ENCODE assay signal across 8 cellular contexts in the genomic region with DNA sequence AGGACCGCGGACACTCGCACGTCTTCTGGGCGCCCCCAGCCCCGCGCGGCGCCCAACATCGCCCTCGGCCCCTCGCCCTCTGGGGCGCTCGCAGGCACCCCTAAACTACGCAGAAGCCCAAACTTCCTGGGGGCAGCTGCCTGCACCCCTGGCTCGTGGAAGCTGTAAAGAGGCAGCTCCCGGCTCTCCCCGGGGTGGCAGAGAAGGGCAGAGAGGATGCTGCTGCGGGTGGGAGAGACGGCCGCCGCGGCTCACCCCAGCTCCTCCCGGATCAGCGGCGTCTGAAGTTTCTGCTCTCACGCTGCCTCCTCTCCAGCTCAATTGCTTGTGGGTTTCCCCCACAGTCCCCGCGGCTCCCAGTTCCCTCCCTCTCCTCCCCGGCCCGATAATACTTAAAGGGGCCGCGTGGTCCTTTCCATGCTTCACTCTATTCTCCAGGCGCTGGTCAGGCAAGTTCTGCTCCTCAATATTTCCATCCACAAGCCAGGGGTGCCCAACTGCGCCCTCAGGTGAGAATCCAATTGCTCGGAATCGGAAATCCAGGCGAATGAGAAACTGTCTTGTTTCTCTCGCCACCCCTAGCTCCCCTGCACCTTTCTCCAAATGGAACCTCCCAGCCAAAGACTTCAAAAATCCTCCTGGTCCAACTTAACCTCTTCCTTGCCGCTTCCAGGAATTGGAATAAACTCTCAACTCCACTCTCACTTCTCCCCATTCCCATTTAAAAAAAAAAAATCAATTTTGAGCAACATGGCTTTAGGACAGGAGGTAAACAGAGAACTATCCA.
DNase-seq lines count a peak whose midpoint lies in the region; ATAC-seq and TF ChIP-seq lines count a peak whose summit lies in the region.

No MANE protein-coding gene starts in this region.

- H3K27me3 Mint-ChIP-seq in activated CD4-positive, alpha-beta T cell treated with anti-CD3 and anti-CD28 coated beads for 36 hours, result peaks cover 11% of the 10 kb centered on the region

- H3K4me2 ChIP-seq in PC-9, result peak overlapping the region; percentile 88

- BruUV-seq in PC-9 (replicated peaks; lab: Mats Ljungman, UMichigan), result no TSS peak

- intact Hi-C loops in activated CD4-positive, alpha-beta T cell treated with anti-CD3 and anti-CD28 coated beads for 36 hours (cut with DNase I, micrococcal nuclease), result loop anchor here in 1 of 2 experiments (5.0 kb wide), 1 partner anchor 347 kb away; no protein-coding TSS in a partner anchor
- intact Hi-C loops in PC-9 (cut with micrococcal nuclease; ENCODE audit: unreplicated experiment), result loop anchor here (10.0 kb wide), 1 partner anchor 195 kb away; no protein-coding TSS in a partner anchor
- intact Hi-C loops in gastrocnemius medialis (cut with DNase I; ENCODE audit: low total_unique reads), result loop anchor here (5.0 kb wide), 1 partner anchor 47 kb away; no protein-coding TSS in a partner anchor

- H3K27me3 ChIP-seq in PC-9 (ENCODE audit: insufficient read depth, low read depth) (no peaks in the 10 kb centered on the region), iPS-20b (ENCODE audit: insufficient read depth, low read length) (no peaks in the 10 kb centered on the region), gastrocnemius medialis (peaks cover 0 to 3% (median 0%) of the 10 kb centered on the region in 3 donors)

- CTCF ChIA-PET in activated CD4-positive, alpha-beta T cell treated with anti-CD3 and anti-CD28 coated beads for 36 hours (lab: Charles Lee), result no interaction called here
- CTCF ChIA-PET in PC-9 (lab: Charles Lee), result interaction anchor here (0.6 kb wide), 1 partner anchor 371 kb away, joined by 4 read pairs; no protein-coding TSS in a partner anchor

- no peaks in the 10 kb centered on the region; the same call in 1 of the 2 replicates for H3K9me2 ChIP-seq in PC-9 (ENCODE audit: insufficient read depth)

- peaks cover 20% of the 10 kb centered on the region; the same call in 1 of the 2 replicates for H3K4me1 ChIP-seq in PC-9 (replicated peaks; ENCODE audit: insufficient read depth)
- peaks cover 3% of the 10 kb centered on the region; the same call in 1 of the 2 replicates for H3K4me1 ChIP-seq in iPS-20b (ENCODE audit: insufficient read depth, low read length)
- peaks cover 0 to 16% of the 10 kb centered on the region in 2 donors for H3K4me1 ChIP-seq in gastrocnemius medialis

- peak overlapping the region; percentile 79 for H3K27ac ChIP-seq in PC-9
- H3K27ac ChIP-seq in caudate nucleus (ENCODE audit: low read depth, low read length), result peak overlapping the region; percentile 96
- H3K27ac ChIP-seq in iPS-20b (ENCODE audit: low read length), result peak overlapping the region; percentile 83
- H3K27ac ChIP-seq in gastrocnemius medialis, result peak overlapping the region; percentile 73 to 84 (median 81)

- peak; percentile 48 for ATAC-seq in activated CD4-positive, alpha-beta T cell treated with anti-CD3 and anti-CD28 coated beads for 36 hours
- ATAC-seq in gastrocnemius medialis, result peak; percentile 77 to 82

- POLR2A ChIA-PET in activated CD4-positive, alpha-beta T cell treated with anti-CD3 and anti-CD28 coated beads for 36 hours (lab: Charles Lee), result no interaction called here
- POLR2A ChIA-PET in PC-9 (lab: Charles Lee; ENCODE audit: unreplicated experiment), result interaction anchor here (0.7 kb wide), 2 partner anchors 418 to 517 kb away, joined by 5 to 6 read pairs; no protein-coding TSS in a partner anchor

- no peak overlapping the region for H3K4me3 Mint-ChIP-seq in activated CD4-positive, alpha-beta T cell treated with anti-CD3 and anti-CD28 coated beads for 36 hours

- peaks cover 17% of the 10 kb centered on the region; the same call in 1 of the 2 replicates for H3F3A ChIP-seq in PC-9 (ENCODE audit: insufficient read depth, low read depth)

- H3K9ac ChIP-seq in iPS-20b (ENCODE audit: low read depth, low read length), result peak overlapping the region; percentile 95

- H3K36me3 ChIP-seq in PC-9 (ENCODE audit: low read depth), result no peaks in the 10 kb centered on the region
- H3K36me3 ChIP-seq in iPS-20b (ENCODE audit: insufficient read depth, low read depth, low read length), result no peaks in the 10 kb centered on the region
- no peaks in the 10 kb centered on the region for H3K36me3 ChIP-seq in gastrocnemius medialis

- peak; percentile 38 for DNase-seq in activated CD4-positive, alpha-beta T cell treated with anti-CD3 and anti-CD28 coated beads for 36 hours
- DNase-seq in activated CD4-positive, alpha-beta T cell treated with anti-CD3 and anti-CD28 coated beads for 4 hours, result no peak
- DNase-seq in HT1080 (ENCODE audit: low read depth), result peak; percentile 90
- peak; percentile 82 to 86 for DNase-seq in PC-9
- DNase-seq in caudate nucleus (lab: John Stamatoyannopoulos, UW), result peak in 60 of 61 donors; percentile 35 to 92 (median 81)
- DNase-seq in gastrocnemius medialis, result peak; percentile 54 to 70
- no peak for DNase-seq in activated gamma-delta T cell treated with Interleukin-2 at 50 U/mL for 16 hours

- H3K4me1 Mint-ChIP-seq in activated CD4-positive, alpha-beta T cell treated with anti-CD3 and anti-CD28 coated beads for 36 hours, result peaks cover 3% of the 10 kb centered on the region

- H3K9me3 Mint-ChIP-seq in activated CD4-positive, alpha-beta T cell treated with anti-CD3 and anti-CD28 coated beads for 36 hours (ENCODE audit: low read depth), result no peaks in the 10 kb centered on the region

- H3K4me3 ChIP-seq in PC-9 (peak overlapping the region; percentile 83), iPS-20b (ENCODE audit: low read length) (peak overlapping the region; percentile 99), gastrocnemius medialis (peak overlapping the region; percentile 55 to 94 (median 67))

- in situ Hi-C loops in gastrocnemius medialis (cut with MboI; ENCODE audit: low sequenced_read_pairs in 4 of 4), result no loop called here

- TF ChIP-seq CTCF in PC-9 (conservative IDR thresholded peaks at IDR 0.05), result no peak
- no peak for TF ChIP-seq CTCF in gastrocnemius medialis (IDR thresholded peaks at IDR 0.05 in 4 of 5, conservative IDR thresholded peaks at IDR 0.05 in 1 of 5)

- peak overlapping the region; percentile 96 for H2AFZ ChIP-seq in PC-9

- TF ChIP-seq POLR2A in gastrocnemius medialis (IDR thresholded peaks at IDR 0.05), result peak; percentile 56 to 69

- H4K20me1 ChIP-seq in PC-9 (ENCODE audit: insufficient read depth), result no peaks in the 10 kb centered on the region

- no peaks in the 10 kb centered on the region for H3K36me3 Mint-ChIP-seq in activated CD4-positive, alpha-beta T cell treated with anti-CD3 and anti-CD28 coated beads for 36 hours (ENCODE audit: low read depth)

- H3K79me2 ChIP-seq in PC-9 (ENCODE audit: low read depth), result peaks cover 9% of the 10 kb centered on the region

- H3K9me3 ChIP-seq in PC-9 (ENCODE audit: insufficient read depth, low read depth), result no peaks in the 10 kb centered on the region
- H3K9me3 ChIP-seq in iPS-20b (ENCODE audit: insufficient read depth, low read depth, low read length), result no peaks in the 10 kb centered on the region
- H3K9me3 ChIP-seq in gastrocnemius medialis, result no peaks in the 10 kb centered on the region

- no peak overlapping the region for H3K27ac Mint-ChIP-seq in activated CD4-positive, alpha-beta T cell treated with anti-CD3 and anti-CD28 coated beads for 36 hours

Comparison
In these comparisons a context has a peak if more than half of its experiments do, and no peak if none do; other contexts are left out.
1. DNase-seq: peak in activated CD4-positive, alpha-beta T cell treated with anti-CD3 and anti-CD28 coated beads for 36 hours (single experiment), HT1080 (single experiment), PC-9 (2 of 2), caudate nucleus (60 of 61) and gastrocnemius medialis (2 of 2); none in activated CD4-positive, alpha-beta T cell treated with anti-CD3 and anti-CD28 coated beads for 4 hours (0 of 2) and activated gamma-delta T cell treated with Interleukin-2 at 50 U/mL for 16 hours (single experiment).
2. Peak in every context shown above with its lines, with median percentiles within 50 percentile points of each other: H3K27ac ChIP-seq and H3K4me3 ChIP-seq.